ENCODE assay signal across 1 cellular context in the genomic region with DNA sequence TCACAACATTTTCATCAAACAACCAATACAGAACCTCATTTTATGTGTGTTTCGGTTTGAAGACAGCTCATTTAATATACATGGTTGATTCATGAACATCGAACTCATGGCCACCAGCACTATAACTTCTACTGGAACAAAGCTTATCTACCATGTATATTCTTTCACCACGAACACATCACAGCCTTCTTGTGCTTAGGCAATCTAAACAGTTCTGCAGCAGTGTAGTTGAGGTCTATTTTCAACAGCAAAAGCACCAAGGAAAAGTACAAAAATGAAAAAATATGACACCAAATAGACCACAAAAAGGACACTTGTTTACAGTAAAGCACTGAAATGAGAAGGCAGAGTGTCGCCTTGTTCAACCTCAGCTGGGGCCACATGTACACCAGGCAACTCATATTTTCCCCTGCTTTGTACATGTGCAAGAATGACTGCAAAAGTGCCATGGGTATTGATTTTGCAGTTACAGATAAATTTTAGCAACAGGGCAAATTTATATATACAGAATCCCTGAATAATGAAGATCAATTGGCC.
TF ChIP-seq lines count a peak whose summit lies in the region.

No MANE protein-coding gene starts in this region.

TF ChIP-seq in K562, 482 proteins besides CTCF, POLR2A, EP300 and RAD21:
- TF ChIP-seq HNRNPLL (IDR thresholded peaks at IDR 0.05; ENCODE audit: low read depth, low read length, poor library complexity, severe bottlenecking) (no peak), DDX20 (tag; IDR thresholded peaks at IDR 0.05; ENCODE audit: low read depth) (no peak), CEBPG (CRISPR knock-in tag; IDR thresholded peaks at IDR 0.05) (no peak), CEBPG (tag; conservative IDR thresholded peaks at IDR 0.05 in 1 of 2, IDR thresholded peaks at IDR 0.05 in 1 of 2) (no peak), RHOXF2B (CRISPR knock-in tag; conservative IDR thresholded peaks at IDR 0.05) (no peak), KAT2B (IDR thresholded peaks at IDR 0.05; ENCODE audit: low read depth, low read length) (no peak), MYNN (IDR thresholded peaks at IDR 0.05) (no peak), MYNN (CRISPR knock-in tag; IDR thresholded peaks at IDR 0.05) (no peak), GTF2A2 (tag; IDR thresholded peaks at IDR 0.05) (no peak), TRIM24 (IDR thresholded peaks at IDR 0.05) (no peak), MIER1 (IDR thresholded peaks at IDR 0.05; ENCODE audit: low read depth) (no peak), MEIS2 (IDR thresholded peaks at IDR 0.05; ENCODE audit: partially characterized antibody) (no peak)
- TF ChIP-seq, protein P1, sequence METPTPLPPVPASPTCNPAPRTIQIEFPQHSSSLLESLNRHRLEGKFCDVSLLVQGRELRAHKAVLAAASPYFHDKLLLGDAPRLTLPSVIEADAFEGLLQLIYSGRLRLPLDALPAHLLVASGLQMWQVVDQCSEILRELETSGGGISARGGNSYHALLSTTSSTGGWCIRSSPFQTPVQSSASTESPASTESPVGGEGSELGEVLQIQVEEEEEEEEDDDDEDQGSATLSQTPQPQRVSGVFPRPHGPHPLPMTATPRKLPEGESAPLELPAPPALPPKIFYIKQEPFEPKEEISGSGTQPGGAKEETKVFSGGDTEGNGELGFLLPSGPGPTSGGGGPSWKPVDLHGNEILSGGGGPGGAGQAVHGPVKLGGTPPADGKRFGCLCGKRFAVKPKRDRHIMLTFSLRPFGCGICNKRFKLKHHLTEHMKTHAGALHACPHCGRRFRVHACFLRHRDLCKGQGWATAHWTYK (CRISPR knock-in tag; IDR thresholded peaks at IDR 0.05) = no peak
- TF ChIP-seq, protein P2, sequence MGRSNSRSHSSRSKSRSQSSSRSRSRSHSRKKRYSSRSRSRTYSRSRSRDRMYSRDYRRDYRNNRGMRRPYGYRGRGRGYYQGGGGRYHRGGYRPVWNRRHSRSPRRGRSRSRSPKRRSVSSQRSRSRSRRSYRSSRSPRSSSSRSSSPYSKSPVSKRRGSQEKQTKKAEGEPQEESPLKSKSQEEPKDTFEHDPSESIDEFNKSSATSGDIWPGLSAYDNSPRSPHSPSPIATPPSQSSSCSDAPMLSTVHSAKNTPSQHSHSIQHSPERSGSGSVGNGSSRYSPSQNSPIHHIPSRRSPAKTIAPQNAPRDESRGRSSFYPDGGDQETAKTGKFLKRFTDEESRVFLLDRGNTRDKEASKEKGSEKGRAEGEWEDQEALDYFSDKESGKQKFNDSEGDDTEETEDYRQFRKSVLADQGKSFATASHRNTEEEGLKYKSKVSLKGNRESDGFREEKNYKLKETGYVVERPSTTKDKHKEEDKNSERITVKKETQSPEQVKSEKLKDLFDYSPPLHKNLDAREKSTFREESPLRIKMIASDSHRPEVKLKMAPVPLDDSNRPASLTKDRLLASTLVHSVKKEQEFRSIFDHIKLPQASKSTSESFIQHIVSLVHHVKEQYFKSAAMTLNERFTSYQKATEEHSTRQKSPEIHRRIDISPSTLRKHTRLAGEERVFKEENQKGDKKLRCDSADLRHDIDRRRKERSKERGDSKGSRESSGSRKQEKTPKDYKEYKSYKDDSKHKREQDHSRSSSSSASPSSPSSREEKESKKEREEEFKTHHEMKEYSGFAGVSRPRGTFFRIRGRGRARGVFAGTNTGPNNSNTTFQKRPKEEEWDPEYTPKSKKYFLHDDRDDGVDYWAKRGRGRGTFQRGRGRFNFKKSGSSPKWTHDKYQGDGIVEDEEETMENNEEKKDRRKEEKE (IDR thresholded peaks at IDR 0.05; ENCODE audit: borderline replicate concordance in 1 of 2, control insufficient read depth in 1 of 2, low read depth in 2 of 2, low read length in 1 of 2) = no peak
- TF ChIP-seq, protein P3, sequence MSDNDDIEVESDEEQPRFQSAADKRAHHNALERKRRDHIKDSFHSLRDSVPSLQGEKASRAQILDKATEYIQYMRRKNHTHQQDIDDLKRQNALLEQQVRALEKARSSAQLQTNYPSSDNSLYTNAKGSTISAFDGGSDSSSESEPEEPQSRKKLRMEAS (CRISPR knock-in tag; IDR thresholded peaks at IDR 0.05) = no peak
- TF ChIP-seq, protein P4, sequence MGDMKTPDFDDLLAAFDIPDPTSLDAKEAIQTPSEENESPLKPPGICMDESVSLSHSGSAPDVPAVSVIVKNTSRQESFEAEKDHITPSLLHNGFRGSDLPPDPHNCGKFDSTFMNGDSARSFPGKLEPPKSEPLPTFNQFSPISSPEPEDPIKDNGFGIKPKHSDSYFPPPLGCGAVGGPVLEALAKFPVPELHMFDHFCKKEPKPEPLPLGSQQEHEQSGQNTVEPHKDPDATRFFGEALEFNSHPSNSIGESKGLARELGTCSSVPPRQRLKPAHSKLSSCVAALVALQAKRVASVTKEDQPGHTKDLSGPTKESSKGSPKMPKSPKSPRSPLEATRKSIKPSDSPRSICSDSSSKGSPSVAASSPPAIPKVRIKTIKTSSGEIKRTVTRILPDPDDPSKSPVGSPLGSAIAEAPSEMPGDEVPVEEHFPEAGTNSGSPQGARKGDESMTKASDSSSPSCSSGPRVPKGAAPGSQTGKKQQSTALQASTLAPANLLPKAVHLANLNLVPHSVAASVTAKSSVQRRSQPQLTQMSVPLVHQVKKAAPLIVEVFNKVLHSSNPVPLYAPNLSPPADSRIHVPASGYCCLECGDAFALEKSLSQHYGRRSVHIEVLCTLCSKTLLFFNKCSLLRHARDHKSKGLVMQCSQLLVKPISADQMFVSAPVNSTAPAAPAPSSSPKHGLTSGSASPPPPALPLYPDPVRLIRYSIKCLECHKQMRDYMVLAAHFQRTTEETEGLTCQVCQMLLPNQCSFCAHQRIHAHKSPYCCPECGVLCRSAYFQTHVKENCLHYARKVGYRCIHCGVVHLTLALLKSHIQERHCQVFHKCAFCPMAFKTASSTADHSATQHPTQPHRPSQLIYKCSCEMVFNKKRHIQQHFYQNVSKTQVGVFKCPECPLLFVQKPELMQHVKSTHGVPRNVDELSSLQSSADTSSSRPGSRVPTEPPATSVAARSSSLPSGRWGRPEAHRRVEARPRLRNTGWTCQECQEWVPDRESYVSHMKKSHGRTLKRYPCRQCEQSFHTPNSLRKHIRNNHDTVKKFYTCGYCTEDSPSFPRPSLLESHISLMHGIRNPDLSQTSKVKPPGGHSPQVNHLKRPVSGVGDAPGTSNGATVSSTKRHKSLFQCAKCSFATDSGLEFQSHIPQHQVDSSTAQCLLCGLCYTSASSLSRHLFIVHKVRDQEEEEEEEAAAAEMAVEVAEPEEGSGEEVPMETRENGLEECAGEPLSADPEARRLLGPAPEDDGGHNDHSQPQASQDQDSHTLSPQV (IDR thresholded peaks at IDR 0.05) = no peak
